ENCODE assay signal across 9 cellular contexts in the genomic region with DNA sequence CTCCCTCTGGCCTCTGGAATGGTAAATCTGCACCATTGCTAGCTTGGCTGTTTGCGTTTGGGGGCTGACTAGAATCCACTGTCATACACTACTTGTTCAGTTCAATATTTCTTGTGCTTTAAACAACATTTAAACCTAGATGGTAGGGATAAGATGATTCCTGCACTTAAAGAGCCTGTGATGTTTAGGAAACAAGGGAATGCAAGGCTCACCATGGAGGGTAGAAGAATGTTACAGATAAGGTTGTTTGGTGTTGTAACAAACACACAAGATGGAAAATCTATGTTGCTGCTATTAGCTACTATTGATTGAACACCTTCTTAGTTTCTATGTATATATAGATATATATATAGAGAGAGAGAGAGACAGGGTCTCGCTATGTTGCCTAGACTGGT. TPM values are rescaled to one million over a fixed set of nuclear protein-coding genes. Genes with fewer than 3 reads are reported as not detected.
DNase-seq lines count a peak whose midpoint lies in the region; ATAC-seq and TF ChIP-seq lines count a peak whose summit lies in the region.
"Had no signal": no experiment of that assay in that cellular context is flagged by ENCODE, and none has a peak within 500 bp of the region (broad histone marks: within the 10 kb centered on the region; RNA-seq: fewer than 3 reads in every experiment).

No MANE protein-coding gene starts in this region.

- no peaks in the 10 kb centered on the region for H3K27me3 ChIP-seq in SJSA1 (replicated peaks)
- no peaks in the 10 kb centered on the region for H3K27me3 ChIP-seq in esophagus muscularis mucosa

- TF ChIP-seq POLR2A in esophagus muscularis mucosa (IDR thresholded peaks at IDR 0.05; ENCODE audit: low read depth) = no peak

- TF ChIP-seq EP300 in esophagus muscularis mucosa (IDR thresholded peaks at IDR 0.05) = no peak

- H3K4me3 ChIP-seq in SJSA1 (no peak overlapping the region), esophagus muscularis mucosa (no peak overlapping the region), skin epidermis (no peak overlapping the region)
- H3K4me3 ChIP-seq: K562 had no signal

- H3K4me1 ChIP-seq in SJSA1 (replicated peaks) = peaks cover 72% of the 10 kb centered on the region
- H3K4me1 ChIP-seq in esophagus muscularis mucosa = peaks cover 95 to 100% (median 98%) of the 10 kb centered on the region in 4 donors

- intact Hi-C loops in esophagus muscularis mucosa (cut with DNase I) = no loop called here

- TF ChIP-seq CTCF in esophagus muscularis mucosa (IDR thresholded peaks at IDR 0.05) = no peak

- H3K36me3 ChIP-seq in SJSA1 (no peaks in the 10 kb centered on the region), esophagus muscularis mucosa (peaks cover 0 to 10% (median 0%) of the 10 kb centered on the region in 4 donors)

- 64% methylated on average over 2 of the region's 2 CpGs for WGBS in esophagus muscularis mucosa

- ATAC-seq in GM18909 (IDR thresholded peaks at IDR 0.05; ENCODE audit: poor library complexity, unreplicated experiment) = peak; percentile 14
- ATAC-seq in GM19395 (IDR thresholded peaks at IDR 0.05; ENCODE audit: unreplicated experiment) = no peak
- ATAC-seq: K562 had no signal

- H3K9me3 ChIP-seq in SJSA1 (replicated peaks) (no peaks in the 10 kb centered on the region), esophagus muscularis mucosa (no peaks in the 10 kb centered on the region)

- H3K27ac ChIP-seq in SJSA1 = peak overlapping the region; percentile 1; the same call in 1 of the 2 replicates
- H3K27ac ChIP-seq in esophagus muscularis mucosa (replicated peaks in 1 of 4) = peak overlapping the region; percentile 12 to 58 (median 50)
- H3K27ac ChIP-seq in skin epidermis = peak overlapping the region in 16 of 21 experiments; percentile 9 to 84 (median 65)

- no peak for DNase-seq in SJSA1 (ENCODE audit: low read depth in 1 of 2, low spot score in 2 of 2)
- no peak for DNase-seq in esophagus muscularis mucosa (ENCODE audit: extremely low spot score)
- DNase-seq in anterior cingulate cortex (lab: John Stamatoyannopoulos, UW) = no peak
- no peak for DNase-seq in foreskin melanocyte
- DNase-seq: occipital lobe had no signal

RNA-seq across cellular contexts. Expression of gene YPEL2, which starts 31.4 kb away (rescaled TPM):
- 4.2 and 4.4 TPM in 2 replicates for total RNA-seq in SJSA1 (2014; rRNA removed; shearing (Covaris generic))
- 10 to 100 TPM; 27.7 to 62.9 (median 28.8) TPM for total RNA-seq in esophagus muscularis mucosa

Comparison
In these comparisons a context has a peak if more than half of its experiments do, and no peak if none do; other contexts are left out.
1. H3K27ac ChIP-seq: peak in every context shown above with its lines; median percentile 65 in skin epidermis; 50 in esophagus muscularis mucosa; 1 in SJSA1.